In genomic region chr14:98961191-98961590, GRCh38 we compare ENCODE assay signal across 17 cellular contexts.
DNase-seq lines count a peak whose midpoint lies in the region; ATAC-seq and TF ChIP-seq lines count a peak whose summit lies in the region.
"Had no signal": no experiment of that assay in that cellular context is flagged by ENCODE, and none has a peak within 500 bp of the region (broad histone marks: within the 10 kb centered on the region; RNA-seq: fewer than 3 reads in every experiment).

No MANE protein-coding gene starts in this region.

- WGBS in endodermal cell (ENCODE audit: insufficient coverage in 1 of 2, insufficient read length in 1 of 2), 2 experiments: 87 to 91% methylated on average over 4 of the region's 4 CpGs

- H3K9ac ChIP-seq in endodermal cell (ENCODE audit: extremely low read depth, low read length, poor library complexity, severe bottlenecking): no peak overlapping the region

- H3K27ac Mint-ChIP-seq in activated naive CD8-positive, alpha-beta T cell treated with anti-CD3 and anti-CD28 coated beads, Interleukin-2, amount 50 U/mL, for 24 hours: no peak overlapping the region
- no peak overlapping the region for H3K27ac Mint-ChIP-seq in activated naive CD8-positive, alpha-beta T cell treated with anti-CD3 and anti-CD28 coated beads for 36 hours
- H3K27ac Mint-ChIP-seq in endodermal cell: no peak overlapping the region
- peak overlapping the region; percentile 72 for H3K27ac Mint-ChIP-seq in neural crest cell (ENCODE audit: unreplicated experiment)
- H3K27ac Mint-ChIP-seq in type B pancreatic cell: peak overlapping the region; percentile 33
- H3K27ac Mint-ChIP-seq in stimulated activated memory B cell treated with anti-CD40 and anti-IgM and Interleukin-4, amounts not matched to agents 10 μg/mL and 1 μg/mL and 100 μg/mL, for 72 hours: no peak overlapping the region
- H3K27ac Mint-ChIP-seq: GM23338 had no signal

- H3K4me1 Mint-ChIP-seq in activated naive CD8-positive, alpha-beta T cell treated with anti-CD3 and anti-CD28 coated beads, Interleukin-2, amount 50 U/mL, for 24 hours: peaks cover 30% of the 10 kb centered on the region
- H3K4me1 Mint-ChIP-seq in activated naive CD8-positive, alpha-beta T cell treated with anti-CD3 and anti-CD28 coated beads for 36 hours: peaks cover 49% of the 10 kb centered on the region
- peaks cover 4% of the 10 kb centered on the region for H3K4me1 Mint-ChIP-seq in endodermal cell
- H3K4me1 Mint-ChIP-seq in neural crest cell: peaks cover 35% of the 10 kb centered on the region
- peaks cover 12% of the 10 kb centered on the region for H3K4me1 Mint-ChIP-seq in type B pancreatic cell (ENCODE audit: unreplicated experiment)
- no peaks in the 10 kb centered on the region for H3K4me1 Mint-ChIP-seq in stimulated activated memory B cell treated with anti-CD40 and anti-IgM and Interleukin-4, amounts not matched to agents 10 μg/mL and 1 μg/mL and 100 μg/mL, for 72 hours

- no peak overlapping the region for H3K4me3 Mint-ChIP-seq in activated naive CD8-positive, alpha-beta T cell treated with anti-CD3 and anti-CD28 coated beads, Interleukin-2, amount 50 U/mL, for 24 hours
- H3K4me3 Mint-ChIP-seq in activated naive CD8-positive, alpha-beta T cell treated with anti-CD3 and anti-CD28 coated beads for 36 hours: no peak overlapping the region
- no peak overlapping the region for H3K4me3 Mint-ChIP-seq in endodermal cell
- H3K4me3 Mint-ChIP-seq in neural crest cell: no peak overlapping the region
- H3K4me3 Mint-ChIP-seq in type B pancreatic cell: no peak overlapping the region
- H3K4me3 Mint-ChIP-seq in stimulated activated memory B cell treated with anti-CD40 and anti-IgM and Interleukin-4, amounts not matched to agents 10 μg/mL and 1 μg/mL and 100 μg/mL, for 72 hours: no peak overlapping the region
- H3K4me3 Mint-ChIP-seq: CD4-positive, CD25-positive, alpha-beta regulatory T cell; CD8-positive, alpha-beta memory T cell; GM23338 had no signal

- H3K27me3 ChIP-seq in endodermal cell (ENCODE audit: control insufficient read depth, insufficient read depth, low read length, poor library complexity, severe bottlenecking): no peaks in the 10 kb centered on the region
- H3K27me3 ChIP-seq: BE2C had no signal

- ATAC-seq in activated naive CD8-positive, alpha-beta T cell treated with anti-CD3 and anti-CD28 coated beads, Interleukin-2, amount 50 U/mL, for 24 hours: peak; percentile 18
- ATAC-seq in GM18858 (IDR thresholded peaks at IDR 0.05; ENCODE audit: unreplicated experiment): no peak
- no peak for ATAC-seq in stimulated activated memory B cell treated with anti-CD40 and anti-IgM and Interleukin-4, amounts not matched to agents 10 μg/mL and 1 μg/mL and 100 μg/mL, for 72 hours

- no peaks in the 10 kb centered on the region for H3K36me3 Mint-ChIP-seq in activated naive CD8-positive, alpha-beta T cell treated with anti-CD3 and anti-CD28 coated beads, Interleukin-2, amount 50 U/mL, for 24 hours (ENCODE audit: low read depth)
- H3K36me3 Mint-ChIP-seq in activated naive CD8-positive, alpha-beta T cell treated with anti-CD3 and anti-CD28 coated beads for 36 hours: no peaks in the 10 kb centered on the region
- no peaks in the 10 kb centered on the region for H3K36me3 Mint-ChIP-seq in endodermal cell (ENCODE audit: low read depth)
- H3K36me3 Mint-ChIP-seq in neural crest cell (ENCODE audit: low read depth): no peaks in the 10 kb centered on the region
- no peaks in the 10 kb centered on the region for H3K36me3 Mint-ChIP-seq in type B pancreatic cell
- no peaks in the 10 kb centered on the region for H3K36me3 Mint-ChIP-seq in stimulated activated memory B cell treated with anti-CD40 and anti-IgM and Interleukin-4, amounts not matched to agents 10 μg/mL and 1 μg/mL and 100 μg/mL, for 72 hours
- H3K36me3 Mint-ChIP-seq: CD4-positive, CD25-positive, alpha-beta regulatory T cell; CD8-positive, alpha-beta memory T cell had no signal

- no peaks in the 10 kb centered on the region for H3K4me1 ChIP-seq in endodermal cell (ENCODE audit: control insufficient read depth, insufficient read depth, low read length)
- H3K4me1 ChIP-seq: BE2C had no signal

- no peaks in the 10 kb centered on the region for H3K27me3 Mint-ChIP-seq in activated naive CD8-positive, alpha-beta T cell treated with anti-CD3 and anti-CD28 coated beads, Interleukin-2, amount 50 U/mL, for 24 hours
- H3K27me3 Mint-ChIP-seq in activated naive CD8-positive, alpha-beta T cell treated with anti-CD3 and anti-CD28 coated beads for 36 hours: no peaks in the 10 kb centered on the region
- H3K27me3 Mint-ChIP-seq in endodermal cell (ENCODE audit: insufficient read depth): peaks cover 29% of the 10 kb centered on the region
- H3K27me3 Mint-ChIP-seq in neural crest cell (ENCODE audit: low read depth): no peaks in the 10 kb centered on the region
- H3K27me3 Mint-ChIP-seq in type B pancreatic cell: peaks cover 8% of the 10 kb centered on the region
- H3K27me3 Mint-ChIP-seq in stimulated activated memory B cell treated with anti-CD40 and anti-IgM and Interleukin-4, amounts not matched to agents 10 μg/mL and 1 μg/mL and 100 μg/mL, for 72 hours: no peaks in the 10 kb centered on the region
- H3K27me3 Mint-ChIP-seq: CD4-positive, CD25-positive, alpha-beta regulatory T cell; CD8-positive, alpha-beta memory T cell had no signal

- no peaks in the 10 kb centered on the region for H3K36me3 ChIP-seq in endodermal cell (ENCODE audit: control insufficient read depth, insufficient read depth, low read length)
- H3K36me3 ChIP-seq: BE2C had no signal

- TF ChIP-seq CTCF in endodermal cell (conservative IDR thresholded peaks at IDR 0.05) (no peak), neural crest cell (conservative IDR thresholded peaks at IDR 0.05) (no peak), type B pancreatic cell (conservative IDR thresholded peaks at IDR 0.05) (no peak)

- H3K9me3 Mint-ChIP-seq in activated naive CD8-positive, alpha-beta T cell treated with anti-CD3 and anti-CD28 coated beads, Interleukin-2, amount 50 U/mL, for 24 hours: no peaks in the 10 kb centered on the region
- no peaks in the 10 kb centered on the region for H3K9me3 Mint-ChIP-seq in activated naive CD8-positive, alpha-beta T cell treated with anti-CD3 and anti-CD28 coated beads for 36 hours
- no peaks in the 10 kb centered on the region for H3K9me3 Mint-ChIP-seq in endodermal cell
- no peaks in the 10 kb centered on the region for H3K9me3 Mint-ChIP-seq in neural crest cell
- no peaks in the 10 kb centered on the region for H3K9me3 Mint-ChIP-seq in type B pancreatic cell
- peaks cover 11% of the 10 kb centered on the region for H3K9me3 Mint-ChIP-seq in stimulated activated memory B cell treated with anti-CD40 and anti-IgM and Interleukin-4, amounts not matched to agents 10 μg/mL and 1 μg/mL and 100 μg/mL, for 72 hours
- H3K9me3 Mint-ChIP-seq: CD8-positive, alpha-beta memory T cell; GM23338 had no signal

- H3K27ac ChIP-seq in endodermal cell (ENCODE audit: low read depth, low read length): no peak overlapping the region

- no peak overlapping the region for H3K4me3 ChIP-seq in endodermal cell (ENCODE audit: low read length)
- H3K4me3 ChIP-seq: GM23338 had no signal

- DNase-seq in activated naive CD8-positive, alpha-beta T cell treated with anti-CD3 and anti-CD28 coated beads, Interleukin-2, amount 50 U/mL, for 24 hours: no peak
- DNase-seq in activated naive CD8-positive, alpha-beta T cell treated with anti-CD3 and anti-CD28 coated beads for 36 hours: no peak
- DNase-seq in endodermal cell (peak; percentile 24), neural crest cell (ENCODE audit: low read depth, low spot score) (no peak), type B pancreatic cell (ENCODE audit: extremely low spot score, unreplicated experiment) (no peak), SK-N-DZ (ENCODE audit: low spot score) (no peak)
- DNase-seq: ACHN; BE2C; C1 segment of cervical spinal cord; CD4-positive, CD25-positive, alpha-beta regulatory T cell; CD8-positive, alpha-beta memory T cell; COR-L47; DMS 273 treated with DMSO at 0.1 percent for 48 hours; GDM1 had no signal

- H3K9me3 ChIP-seq in endodermal cell (ENCODE audit: control insufficient read depth, low read length): no peaks in the 10 kb centered on the region
- H3K9me3 ChIP-seq: BE2C had no signal

Comparison
In these comparisons a context has a peak if more than half of its experiments do, and no peak if none do; other contexts are left out.
1. H3K27ac Mint-ChIP-seq: peak in neural crest cell (single experiment) and type B pancreatic cell (single experiment); none in activated naive CD8-positive, alpha-beta T cell treated with anti-CD3 and anti-CD28 coated beads, Interleukin-2, amount 50 U/mL, for 24 hours (single experiment), activated naive CD8-positive, alpha-beta T cell treated with anti-CD3 and anti-CD28 coated beads for 36 hours (single experiment), endodermal cell (single experiment) and stimulated activated memory B cell treated with anti-CD40 and anti-IgM and Interleukin-4, amounts not matched to agents 10 μg/mL and 1 μg/mL and 100 μg/mL, for 72 hours (single experiment).